1 cellular context compared by ENCODE assay signal in the genomic region with DNA sequence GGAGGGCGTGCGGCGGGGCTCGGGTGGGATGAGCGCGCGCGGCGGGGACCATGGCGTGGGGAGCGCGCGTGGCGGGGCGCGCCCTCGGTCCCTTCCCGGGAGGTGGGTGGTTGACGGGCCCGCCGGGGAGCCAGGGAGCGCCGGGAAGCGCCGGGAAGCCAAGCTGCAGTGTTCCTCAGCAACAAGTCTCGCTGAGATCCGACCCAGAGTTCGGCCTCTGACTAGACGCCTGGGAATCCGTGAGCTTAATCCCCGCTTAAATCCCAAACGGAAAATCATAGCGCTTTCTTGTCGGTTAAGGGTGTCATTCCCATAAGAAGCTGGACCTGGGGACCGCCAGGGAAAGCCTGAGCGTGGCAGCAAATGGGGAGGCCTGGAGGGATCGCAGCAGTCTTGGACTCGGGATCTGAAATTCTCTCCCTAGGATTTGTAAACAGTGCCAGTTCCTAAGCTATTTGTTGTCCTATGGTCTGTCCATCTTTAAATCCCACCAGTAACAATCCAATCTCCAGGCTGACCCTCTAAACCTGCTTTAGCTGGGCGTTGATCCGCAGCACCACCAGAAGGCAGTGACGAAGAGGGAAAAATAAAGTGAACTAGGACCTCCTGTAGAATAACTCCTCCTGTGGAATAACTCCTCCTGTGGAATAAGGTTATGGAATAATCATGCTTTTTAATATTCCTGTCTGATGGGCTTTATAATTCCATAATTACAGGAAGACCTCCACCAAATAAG.
TF ChIP-seq lines count a peak whose summit lies in the region.

No MANE protein-coding gene starts in this region.

TF ChIP-seq in K562, 482 proteins besides CTCF, POLR2A, EP300 and RAD21 (continued from another document):
- peak; percentile 8; the same call in 1 of the 2 replicates for TF ChIP-seq EP400 (IDR thresholded peaks at IDR 0.05)
- TF ChIP-seq ZNF174 (CRISPR knock-in tag; IDR thresholded peaks at IDR 0.05): no peak
- no peak for TF ChIP-seq ZNF354B (CRISPR knock-in tag; IDR thresholded peaks at IDR 0.05)
- TF ChIP-seq ZNF184 (CRISPR knock-in tag; IDR thresholded peaks at IDR 0.05): no peak
- no peak for TF ChIP-seq HLTF (IDR thresholded peaks at IDR 0.05)
- no peak for TF ChIP-seq HMG20B (CRISPR knock-in tag; IDR thresholded peaks at IDR 0.05)
- TF ChIP-seq SRSF1 (IDR thresholded peaks at IDR 0.05; ENCODE audit: low read depth, low read length): no peak
- no peak for TF ChIP-seq YY1 (IDR thresholded peaks at IDR 0.05; ENCODE audit: borderline replicate concordance in 1 of 3, control insufficient read depth in 1 of 3, extremely low read depth in 1 of 3, insufficient read depth in 3 of 3, insufficient read length in 1 of 3, insufficient replicate concordance in 2 of 3, low read depth in 1 of 3, low read length in 2 of 3)
- no peak for TF ChIP-seq BRCA1 (IDR thresholded peaks at IDR 0.05)
- no peak for TF ChIP-seq BRCA1 (CRISPR knock-in tag; IDR thresholded peaks at IDR 0.05)
- no peak for TF ChIP-seq TCF3 (CRISPR knock-in tag; IDR thresholded peaks at IDR 0.05)
- TF ChIP-seq, protein P1, sequence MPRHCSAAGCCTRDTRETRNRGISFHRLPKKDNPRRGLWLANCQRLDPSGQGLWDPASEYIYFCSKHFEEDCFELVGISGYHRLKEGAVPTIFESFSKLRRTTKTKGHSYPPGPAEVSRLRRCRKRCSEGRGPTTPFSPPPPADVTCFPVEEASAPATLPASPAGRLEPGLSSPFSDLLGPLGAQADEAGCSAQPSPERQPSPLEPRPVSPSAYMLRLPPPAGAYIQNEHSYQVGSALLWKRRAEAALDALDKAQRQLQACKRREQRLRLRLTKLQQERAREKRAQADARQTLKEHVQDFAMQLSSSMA (CRISPR knock-in tag; IDR thresholded peaks at IDR 0.05): no peak
- TF ChIP-seq MED1 (CRISPR knock-in tag; IDR thresholded peaks at IDR 0.05; ENCODE audit: borderline replicate concordance): no peak
- TF ChIP-seq, protein P2, sequence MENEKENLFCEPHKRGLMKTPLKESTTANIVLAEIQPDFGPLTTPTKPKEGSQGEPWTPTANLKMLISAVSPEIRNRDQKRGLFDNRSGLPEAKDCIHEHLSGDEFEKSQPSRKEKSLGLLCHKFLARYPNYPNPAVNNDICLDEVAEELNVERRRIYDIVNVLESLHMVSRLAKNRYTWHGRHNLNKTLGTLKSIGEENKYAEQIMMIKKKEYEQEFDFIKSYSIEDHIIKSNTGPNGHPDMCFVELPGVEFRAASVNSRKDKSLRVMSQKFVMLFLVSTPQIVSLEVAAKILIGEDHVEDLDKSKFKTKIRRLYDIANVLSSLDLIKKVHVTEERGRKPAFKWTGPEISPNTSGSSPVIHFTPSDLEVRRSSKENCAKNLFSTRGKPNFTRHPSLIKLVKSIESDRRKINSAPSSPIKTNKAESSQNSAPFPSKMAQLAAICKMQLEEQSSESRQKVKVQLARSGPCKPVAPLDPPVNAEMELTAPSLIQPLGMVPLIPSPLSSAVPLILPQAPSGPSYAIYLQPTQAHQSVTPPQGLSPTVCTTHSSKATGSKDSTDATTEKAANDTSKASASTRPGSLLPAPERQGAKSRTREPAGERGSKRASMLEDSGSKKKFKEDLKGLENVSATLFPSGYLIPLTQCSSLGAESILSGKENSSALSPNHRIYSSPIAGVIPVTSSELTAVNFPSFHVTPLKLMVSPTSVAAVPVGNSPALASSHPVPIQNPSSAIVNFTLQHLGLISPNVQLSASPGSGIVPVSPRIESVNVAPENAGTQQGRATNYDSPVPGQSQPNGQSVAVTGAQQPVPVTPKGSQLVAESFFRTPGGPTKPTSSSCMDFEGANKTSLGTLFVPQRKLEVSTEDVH (IDR thresholded peaks at IDR 0.05; ENCODE audit: low read depth, partially characterized antibody): no peak
- TF ChIP-seq NBN (IDR thresholded peaks at IDR 0.05; ENCODE audit: low read depth): 0 out of 2 replicates have a peak, but pooled peaks have one; percentile 28
- TF ChIP-seq HMGN3 (IDR thresholded peaks at IDR 0.05; ENCODE audit: borderline replicate concordance, extremely low read depth, insufficient read length, low read depth, low read length): no peak
- no peak for TF ChIP-seq HDAC6 (IDR thresholded peaks at IDR 0.05; ENCODE audit: low read depth, low read length)
